ENCODE assay signal across 8 cellular contexts in genomic region chr15:44663410-44664272, GRCh38. TPM values are rescaled to one million over a fixed set of nuclear protein-coding genes. Genes with fewer than 3 reads are reported as not detected.
DNase-seq lines count a peak whose midpoint lies in the region; ATAC-seq and TF ChIP-seq lines count a peak whose summit lies in the region.

Gene SPG11 (minus strand): TSS chr15:44663662. CDS start chr15:44663647, 15 bp downstream.

- ATAC-seq in HG02798 (IDR thresholded peaks at IDR 0.05; ENCODE audit: poor library complexity, unreplicated experiment), result peak; percentile 85
- ATAC-seq in T-cell (replicated peaks in 1 of 4), result peak; percentile 80 to 86 (median 82)
- peak; percentile 98 to 99 (median 98) for ATAC-seq in heart left ventricle
- peak; percentile 98 for ATAC-seq in upper lobe of right lung

- POLR2A ChIA-PET in T-cell (lab: Charles Lee), result interaction anchor here (0.5 to 7.4 kb wide), 23 partner anchors 8 to 537 kb away, joined by 3 to 139 read pairs (median 5); partner anchors contain the start of genes B2M (in 2 of the 2), PATL2 (in 2 of the 2) and TRIM69 (in 2 of the 2)

- H3K4me1 Mint-ChIP-seq in T-cell, result peaks cover 65 to 69% (median 68%) of the 10 kb centered on the region in 3 donors

- H3K9me3 ChIP-seq in adrenal gland (replicated peaks in 1 of 3), result no peaks in the 10 kb centered on the region
- H3K9me3 ChIP-seq in heart left ventricle, result no peaks in the 10 kb centered on the region
- no peaks in the 10 kb centered on the region for H3K9me3 ChIP-seq in upper lobe of right lung

- intact Hi-C loops in adrenal gland (cut with DNase I) (loop anchor here in 1 of 2 donors (10.0 kb wide), 1 partner anchor 71 kb away; the partner anchor contains the start of gene TRIM69), heart left ventricle (cut with DNase I) (loop anchor here (1.0 to 5.0 kb wide), 7 partner anchors 47 to 75 kb away; partner anchors contain the start of genes TRIM69 (in 7 of the 10), B2M (in 5 of the 10) and PATL2 (in 5 of the 10)), posterior cingulate gyrus (cut with DNase I) (loop anchor here (2.0 kb wide), 1 partner anchor 73 kb away; the partner anchor contains the start of gene TRIM69), upper lobe of right lung (cut with DNase I) (loop anchor here (10.0 kb wide), 1 partner anchor 51 kb away; the partner anchor contains the start of genes B2M and PATL2)

- H3K4me1 ChIP-seq in adrenal gland (replicated peaks in 1 of 2) (peaks cover 9 to 20% of the 10 kb centered on the region in 2 donors), heart left ventricle (peaks cover 0 to 49% (median 15%) of the 10 kb centered on the region in 12 donors), upper lobe of right lung (peaks cover 24% of the 10 kb centered on the region)

- peaks cover 0 to 14% of the 10 kb centered on the region in 2 donors for H3K36me3 ChIP-seq in adrenal gland (replicated peaks in 1 of 2)
- peaks cover 0 to 22% (median 16%) of the 10 kb centered on the region in 9 donors for H3K36me3 ChIP-seq in heart left ventricle
- H3K36me3 ChIP-seq in upper lobe of right lung, result peaks cover 12% of the 10 kb centered on the region

- peaks cover 13% of the 10 kb centered on the region for H3K36me3 Mint-ChIP-seq in T-cell

- peak within 1 kb of the TSS; percentile 94 to 99 (median 96) for H3K27ac ChIP-seq in adrenal gland
- H3K27ac ChIP-seq in heart left ventricle, result peak within 1 kb of the TSS; percentile 91 to 99 (median 97)
- H3K27ac ChIP-seq in upper lobe of right lung, result peak within 1 kb of the TSS; percentile 99

- TF ChIP-seq POLR2A in adrenal gland (IDR thresholded peaks at IDR 0.05), result peak; percentile 81 to 96
- TF ChIP-seq POLR2A in heart left ventricle (IDR thresholded peaks at IDR 0.05), result peak in 1 of 2 donors; percentile 88

- peak within 1 kb of the TSS; percentile 90 to 95 (median 93) for H3K4me3 Mint-ChIP-seq in T-cell

- no peaks in the 10 kb centered on the region for H3K27me3 ChIP-seq in adrenal gland
- H3K27me3 ChIP-seq in heart left ventricle, result no peaks in the 10 kb centered on the region
- H3K27me3 ChIP-seq in upper lobe of right lung, result no peaks in the 10 kb centered on the region

- peak; percentile 95 for DNase-seq in NCI-H1436 (lab: John Stamatoyannopoulos, UW)
- DNase-seq in T-cell, result peak; percentile 91 to 97 (median 95)
- DNase-seq in adrenal gland, result peak; percentile 98 to 99 (median 99)
- peak; percentile 98 to 99 (median 99) for DNase-seq in heart left ventricle
- peak; percentile 93 to 99 (median 96) for DNase-seq in posterior cingulate gyrus
- DNase-seq in upper lobe of right lung, result peak; percentile 99

- 8 to 17% (median 12%) methylated on average over 29 to 53 of the region's 53 CpGs for WGBS in adrenal gland, 4 donors
- WGBS in heart left ventricle, 4 donors, result 7 to 41% (median 12%) methylated on average over 10 to 53 of the region's 53 CpGs

- no peaks in the 10 kb centered on the region for H3K27me3 Mint-ChIP-seq in T-cell

- CTCF ChIA-PET in T-cell (lab: Charles Lee), result interaction anchor here (0.5 to 6.9 kb wide), 38 partner anchors 9 to 127 kb away, joined by 3 to 160 read pairs (median 4); partner anchors contain the start of genes PATL2 (in 2 of the 2), TRIM69 (in 2 of the 2), B2M (in 1 of the 2) and EIF3J (in 1 of the 2)

- no peaks in the 10 kb centered on the region for H3K9me3 Mint-ChIP-seq in T-cell

- peak within 1 kb of the TSS; percentile 94 to 96 for H3K27ac Mint-ChIP-seq in T-cell

- peak; percentile 89 for TF ChIP-seq CTCF in GM12874 (IDR thresholded peaks at IDR 0.05; ENCODE audit: insufficient read depth, low read depth, low read length)
- TF ChIP-seq CTCF in adrenal gland (IDR thresholded peaks at IDR 0.05), result peak; percentile 87 to 99 (median 98)
- TF ChIP-seq CTCF in heart left ventricle (IDR thresholded peaks at IDR 0.05), result peak; percentile 92 to 98 (median 96)
- TF ChIP-seq CTCF in upper lobe of right lung (IDR thresholded peaks at IDR 0.05), result peak; percentile 93

- H3K4me3 ChIP-seq in adrenal gland (peak within 1 kb of the TSS; percentile 57 to 98 (median 83)), heart left ventricle (peak within 1 kb of the TSS; percentile 69 to 99 (median 93)), upper lobe of right lung (peak within 1 kb of the TSS; percentile 91)

RNA-seq across cellular contexts. Expression of gene SPG11, which starts in this region (rescaled TPM):
- total RNA-seq in T-cell (100 to 1,000 TPM; 108 to 124 (median 118) TPM), adrenal gland (100 to 1,000 TPM in 1 of 8 donors, 10 to 100 TPM in 7; 48.5 to 122 (median 80.9) TPM), heart left ventricle (10 to 100 TPM; 35.4 to 69.4 (median 48.8) TPM), upper lobe of right lung (97.6 TPM)
- polyA plus RNA-seq in adrenal gland (10 to 100 TPM; 43.0 to 76.1 (median 66.3) TPM), heart left ventricle (10 to 100 TPM; 17.5 to 24.1 TPM)

Comparison
In these comparisons a context has a peak if more than half of its experiments do, and no peak if none do; other contexts are left out.
1. Peak in every context shown above with its lines: DNase-seq, ATAC-seq, H3K4me3 ChIP-seq and H3K27ac ChIP-seq.